ENCODE assay signal across 8 cellular contexts in the genomic region with DNA sequence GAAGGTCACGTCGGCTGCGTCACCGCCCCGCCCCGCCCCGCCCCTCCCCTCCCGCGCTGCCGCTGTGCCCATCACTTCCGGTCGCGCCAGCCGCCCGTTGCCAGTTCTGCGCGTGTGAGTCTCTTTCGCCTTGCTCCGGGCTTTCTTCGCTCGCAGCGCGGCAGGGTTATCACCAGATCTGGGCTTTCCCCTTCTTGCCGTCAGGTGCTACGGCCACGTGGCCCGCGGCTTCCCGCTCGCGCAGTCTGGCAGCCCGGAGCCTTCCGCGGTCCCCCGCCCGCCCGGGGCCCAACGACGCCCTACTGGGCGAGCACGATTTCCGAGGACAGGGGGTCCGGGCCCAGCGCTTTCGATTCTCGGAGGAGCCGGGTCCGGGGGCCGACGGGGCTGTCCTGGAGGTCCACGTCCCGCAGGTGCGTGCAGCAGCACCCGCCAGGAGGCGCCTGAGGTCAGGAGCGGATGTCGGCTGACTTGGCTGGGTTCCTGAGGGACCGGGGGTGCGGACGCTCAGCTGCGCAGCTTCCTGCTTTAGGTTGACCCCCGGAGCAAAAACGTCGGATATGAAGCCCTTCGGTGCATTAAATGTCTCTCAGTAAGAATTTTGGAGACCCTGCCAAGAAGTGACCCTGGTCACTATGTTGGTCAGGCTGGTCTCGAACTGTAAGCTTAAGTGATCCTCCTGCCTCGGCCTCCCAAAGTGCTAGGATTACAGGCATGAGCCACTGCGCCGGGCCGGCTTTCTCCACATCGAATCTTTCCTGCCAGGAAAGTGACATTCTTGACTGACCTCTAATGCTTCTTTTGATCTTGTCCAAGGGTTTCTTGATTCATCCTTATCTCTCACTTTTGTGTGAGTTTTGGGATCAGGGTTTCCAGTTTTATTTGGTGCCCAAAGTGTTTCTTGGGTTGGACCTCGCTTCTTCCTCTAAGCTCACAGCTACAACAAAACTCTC. TPM values are rescaled to one million over a fixed set of nuclear protein-coding genes. Genes with fewer than 3 reads are reported as not detected.
DNase-seq lines count a peak whose midpoint lies in the region; ATAC-seq and TF ChIP-seq lines count a peak whose summit lies in the region.

A gene with protein sequence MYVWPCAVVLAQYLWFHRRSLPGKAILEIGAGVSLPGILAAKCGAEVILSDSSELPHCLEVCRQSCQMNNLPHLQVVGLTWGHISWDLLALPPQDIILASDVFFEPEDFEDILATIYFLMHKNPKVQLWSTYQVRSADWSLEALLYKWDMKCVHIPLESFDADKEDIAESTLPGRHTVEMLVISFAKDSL (plus strand): TSS at position 74 of the 953 bp plus-strand sequence. CDS start 2,872 bp downstream, outside the sequence.

- H3K27ac ChIP-seq in DOHH2 (ENCODE audit: low read depth, low read length) (peak within 1 kb of the TSS; percentile 93), HUES64 (ENCODE audit: low read depth, low read length) (peak within 1 kb of the TSS; percentile 94), SK-N-MC (peak within 1 kb of the TSS; percentile 74), heart left ventricle (peak within 1 kb of the TSS; percentile 96 to 100 (median 98)), psoas muscle (peak within 1 kb of the TSS; percentile 100)

- peak within 1 kb of the TSS; percentile 96 for H3K4me2 ChIP-seq in DOHH2 (ENCODE audit: low read length)

- peaks cover 29% of the 10 kb centered on the region for H3F3A ChIP-seq in DOHH2 (ENCODE audit: control insufficient read depth, insufficient read depth)

- POLR2A ChIA-PET in activated naive CD8-positive, alpha-beta T cell treated with anti-CD3 and anti-CD28 coated beads, Interleukin-2, amount 10 ng/mL, durations not matched to agents 7 days and 5 days (lab: Charles Lee): interaction anchor here (0.6 to 5.6 kb wide), 17 partner anchors 10 to 712 kb away, joined by 3 to 100 read pairs (median 7); a partner anchor contains a TSS

- H3K9me2 ChIP-seq in DOHH2 (replicated peaks; ENCODE audit: control insufficient read depth, low read length): no peaks in the 10 kb centered on the region

- DNase-seq in SK-N-MC (ENCODE audit: low read depth, low spot score): no peak
- peak; percentile 92 for DNase-seq in activated naive CD8-positive, alpha-beta T cell treated with anti-CD3 and anti-CD28 coated beads, Interleukin-2, amount 10 ng/mL, durations not matched to agents 7 days and 5 days
- DNase-seq in heart left ventricle: peak; percentile 87 to 93 (median 90)
- peak; percentile 88 to 93 for DNase-seq in psoas muscle
- no peak for DNase-seq in foreskin melanocyte

- H3K36me3 ChIP-seq in DOHH2 (ENCODE audit: control insufficient read depth, low read length) (peaks cover 78% of the 10 kb centered on the region), HUES64 (ENCODE audit: insufficient read depth, low read length) (peaks cover 36% of the 10 kb centered on the region), SK-N-MC (ENCODE audit: insufficient read depth, low read length) (peaks cover 37% of the 10 kb centered on the region), heart left ventricle (peaks cover 0 to 64% (median 52%) of the 10 kb centered on the region in 9 donors), psoas muscle (ENCODE audit: insufficient read depth in 1 of 2, low read depth in 1 of 2) (peaks cover 0 to 59% of the 10 kb centered on the region in 2 donors)

- H4K20me1 ChIP-seq in DOHH2 (ENCODE audit: control insufficient read depth, insufficient read depth, low read depth, low read length): 0 out of 2 replicates have a peak, but pooled peaks cover 3% of the 10 kb centered on the region

- H3K4me3 Mint-ChIP-seq in activated naive CD8-positive, alpha-beta T cell treated with anti-CD3 and anti-CD28 coated beads, Interleukin-2, amount 10 ng/mL, durations not matched to agents 7 days and 5 days: peak within 1 kb of the TSS; percentile 99

- no peaks in the 10 kb centered on the region for H3K27me3 ChIP-seq in DOHH2 (ENCODE audit: control insufficient read depth, low read length)
- no peaks in the 10 kb centered on the region for H3K27me3 ChIP-seq in HUES64 (ENCODE audit: insufficient read depth, low read length)
- H3K27me3 ChIP-seq in heart left ventricle: no peaks in the 10 kb centered on the region
- H3K27me3 ChIP-seq in psoas muscle (ENCODE audit: insufficient read depth in 3 of 3, low read length in 2 of 3): no peaks in the 10 kb centered on the region

- peak; percentile 91 for TF ChIP-seq CTCF in DOHH2 (IDR thresholded peaks at IDR 0.05; ENCODE audit: low read depth, low read length, poor library complexity, severe bottlenecking)
- peak; percentile 55 to 92 (median 68) for TF ChIP-seq CTCF in heart left ventricle (IDR thresholded peaks at IDR 0.05)
- TF ChIP-seq CTCF in psoas muscle (IDR thresholded peaks at IDR 0.05): peak; percentile 52

- H3K27me3 Mint-ChIP-seq in activated naive CD8-positive, alpha-beta T cell treated with anti-CD3 and anti-CD28 coated beads, Interleukin-2, amount 10 ng/mL, durations not matched to agents 7 days and 5 days: no peaks in the 10 kb centered on the region

- H3K9me3 Mint-ChIP-seq in activated naive CD8-positive, alpha-beta T cell treated with anti-CD3 and anti-CD28 coated beads, Interleukin-2, amount 10 ng/mL, durations not matched to agents 7 days and 5 days: no peaks in the 10 kb centered on the region

- peak within 1 kb of the TSS; percentile 99 for H3K27ac Mint-ChIP-seq in activated naive CD8-positive, alpha-beta T cell treated with anti-CD3 and anti-CD28 coated beads, Interleukin-2, amount 10 ng/mL, durations not matched to agents 7 days and 5 days

- TF ChIP-seq POLR2A in heart left ventricle (IDR thresholded peaks at IDR 0.05): no peak

- H3K79me2 ChIP-seq in DOHH2 (ENCODE audit: control insufficient read depth, low read length): peaks cover 84% of the 10 kb centered on the region

- H3K4me1 Mint-ChIP-seq in activated naive CD8-positive, alpha-beta T cell treated with anti-CD3 and anti-CD28 coated beads, Interleukin-2, amount 10 ng/mL, durations not matched to agents 7 days and 5 days: peaks cover 38% of the 10 kb centered on the region

- intact Hi-C loops in heart left ventricle (cut with DNase I): loop anchor here in 4 of 10 donors (1.0 to 10.0 kb wide), 4 partner anchors 10 to 170 kb away; a partner anchor contains a TSS
- intact Hi-C loops in psoas muscle (cut with DNase I): loop anchor here in 1 of 2 donors (1.0 kb wide), 1 partner anchor 9 kb away; no protein-coding TSS in a partner anchor

- H3K36me3 Mint-ChIP-seq in activated naive CD8-positive, alpha-beta T cell treated with anti-CD3 and anti-CD28 coated beads, Interleukin-2, amount 10 ng/mL, durations not matched to agents 7 days and 5 days: peaks cover 40% of the 10 kb centered on the region

- ATAC-seq in GM21447 (IDR thresholded peaks at IDR 0.05; ENCODE audit: unreplicated experiment) (peak; percentile 53), heart left ventricle (peak; percentile 27 to 64 (median 61)), psoas muscle (peak; percentile 63 to 71 (median 66))
- peak; percentile 48 for ATAC-seq in activated naive CD8-positive, alpha-beta T cell treated with anti-CD3 and anti-CD28 coated beads, Interleukin-2, amount 10 ng/mL, durations not matched to agents 7 days and 5 days (ENCODE audit: low read depth)

- H3K9ac ChIP-seq in HUES64 (ENCODE audit: low read depth, low read length): peak within 1 kb of the TSS; percentile 96
- peak within 1 kb of the TSS; percentile 92 for H3K9ac ChIP-seq in SK-N-MC (ENCODE audit: insufficient read length)

- H3K4me3 ChIP-seq in DOHH2 (ENCODE audit: low read length) (peak within 1 kb of the TSS; percentile 84), HUES64 (ENCODE audit: low read length) (peak within 1 kb of the TSS; percentile 92), SK-N-MC (peak within 1 kb of the TSS; percentile 89), heart left ventricle (peak within 1 kb of the TSS; percentile 71 to 99 (median 88)), psoas muscle (peak within 1 kb of the TSS; percentile 92)

- H3K9me3 ChIP-seq in DOHH2 (ENCODE audit: control insufficient read depth, insufficient read depth, low read length) (no peaks in the 10 kb centered on the region), HUES64 (ENCODE audit: insufficient read depth, low read depth, low read length) (no peaks in the 10 kb centered on the region), SK-N-MC (ENCODE audit: low read depth, low read length) (no peaks in the 10 kb centered on the region), heart left ventricle (no peaks in the 10 kb centered on the region), psoas muscle (no peaks in the 10 kb centered on the region)

- peaks cover 53% of the 10 kb centered on the region for H3K4me1 ChIP-seq in DOHH2 (ENCODE audit: control insufficient read depth, low read length)
- H3K4me1 ChIP-seq in HUES64 (ENCODE audit: insufficient read depth, low read length): peaks cover 11% of the 10 kb centered on the region
- peaks cover 6 to 74% (median 46%) of the 10 kb centered on the region in 12 donors for H3K4me1 ChIP-seq in heart left ventricle
- peaks cover 56% of the 10 kb centered on the region for H3K4me1 ChIP-seq in psoas muscle

- 4% methylated on average over 72 of the region's 72 CpGs for WGBS in HUES64
- WGBS in heart left ventricle, 4 donors: 2 to 6% (median 3%) methylated on average over 26 to 72 of the region's 72 CpGs
- 1% methylated on average over 62 to 72 of the region's 72 CpGs for WGBS in psoas muscle, 3 donors

RNA-seq across cellular contexts. Expression of the gene that starts here (rescaled TPM):
- 23.4 TPM for polyA plus RNA-seq in HUES64 (2013, experiment 1 of 2)
- polyA plus RNA-seq in HUES64 (2013, experiment 2 of 2): 31.4 TPM
- 10 to 100 TPM; 51.1 to 54.1 TPM for total RNA-seq in activated naive CD8-positive, alpha-beta T cell treated with anti-CD3 and anti-CD28 coated beads, Interleukin-2, amount 10 ng/mL, durations not matched to agents 7 days and 5 days
- total RNA-seq in heart left ventricle: 10 to 100 TPM; 22.1 to 33.7 (median 24.0) TPM
- polyA plus RNA-seq in heart left ventricle: 10 to 100 TPM; 23.8 to 26.4 TPM
- total RNA-seq in psoas muscle: 10 to 100 TPM; 19.0 to 27.0 (median 24.3) TPM
- polyA plus RNA-seq in psoas muscle: 10 to 100 TPM; 30.8 to 54.0 (median 36.5) TPM

Comparison
In these comparisons a context has a peak if more than half of its experiments do, and no peak if none do; other contexts are left out.
1. DNase-seq: peak in activated naive CD8-positive, alpha-beta T cell treated with anti-CD3 and anti-CD28 coated beads, Interleukin-2, amount 10 ng/mL, durations not matched to agents 7 days and 5 days (single experiment), heart left ventricle (5 of 5) and psoas muscle (2 of 2); none in SK-N-MC (single experiment) and foreskin melanocyte (single experiment).
2. Peak in every context shown above with its lines, with median percentiles within 50 percentile points of each other: H3K27ac ChIP-seq, H3K4me3 ChIP-seq, CTCF ChIP-seq and ATAC-seq.